8 cellular contexts compared by ENCODE assay signal in the genomic region with DNA sequence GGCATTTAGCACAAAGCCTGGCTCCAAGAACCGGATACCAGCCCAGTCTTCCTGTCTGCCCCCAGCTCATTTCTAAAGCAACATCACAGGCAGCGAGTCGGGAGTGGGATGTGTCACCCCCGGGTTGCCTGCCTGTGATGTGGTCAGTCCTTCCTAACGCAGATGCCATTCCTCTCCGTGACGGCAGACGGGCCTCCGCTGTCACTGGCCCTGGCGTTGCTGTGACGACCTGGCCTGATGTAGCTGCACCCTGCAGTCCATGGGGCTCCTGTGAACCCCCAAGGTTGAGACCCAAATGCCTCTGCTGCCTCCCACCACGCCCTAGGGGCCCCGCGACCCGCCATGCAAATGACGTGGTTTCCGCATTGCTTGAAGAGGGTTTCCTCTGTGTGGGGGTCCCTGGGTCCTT. TPM values are rescaled to one million over a fixed set of nuclear protein-coding genes. Genes with fewer than 3 reads are reported as not detected.
DNase-seq lines count a peak whose midpoint lies in the region; ATAC-seq lines count a peak whose summit lies in the region.

No MANE protein-coding gene starts in this region.

- DNase-seq in EL (peak; percentile 70), dermis blood vessel endothelial cell (peak; percentile 86), RPMI8226 (no peak), NCI-H510A (lab: John Stamatoyannopoulos, UW) (no peak), OCI-M2 (lab: John Stamatoyannopoulos, UW; ENCODE audit: unreplicated experiment) (no peak)
- DNase-seq in activated CD4-positive, alpha-beta T cell treated with anti-CD3 and anti-CD28 coated beads for 48 hours: peak; percentile 89
- peak; percentile 63 to 76 for DNase-seq in stimulated activated CD4-positive, alpha-beta T cell treated with anti-CD3 and anti-CD28 coated beads, Interleukin-12 subunit alpha, Interleukin-12 subunit beta, amount 100 ng/mL, for 24 hours (ENCODE audit: low read depth in 2 of 2)

- ATAC-seq in GM21717 (IDR thresholded peaks at IDR 0.05; ENCODE audit: unreplicated experiment): no peak

RNA-seq across cellular contexts. Expression of a gene that starts 12.3 kb away (rescaled TPM):
- 81.3 and 98.3 TPM in 2 replicates for total RNA-seq in dermis blood vessel endothelial cell

RNA-seq across cellular contexts. Expression of a gene that starts 50.7 kb away (rescaled TPM):
- total RNA-seq in dermis blood vessel endothelial cell: 39.0 and 45.9 TPM in 2 replicates

Comparison
In these comparisons a context has a peak if more than half of its experiments do, and no peak if none do; other contexts are left out.
1. DNase-seq: peak in EL (single experiment), activated CD4-positive, alpha-beta T cell treated with anti-CD3 and anti-CD28 coated beads for 48 hours (single experiment), dermis blood vessel endothelial cell (single experiment) and stimulated activated CD4-positive, alpha-beta T cell treated with anti-CD3 and anti-CD28 coated beads, Interleukin-12 subunit alpha, Interleukin-12 subunit beta, amount 100 ng/mL, for 24 hours (2 of 2); none in RPMI8226 (single experiment), NCI-H510A (single experiment) and OCI-M2 (single experiment).